ENCODE assay signal across 11 cellular contexts in genomic region chr3:158732856-158733200, GRCh38. TPM values are rescaled to one million over a fixed set of nuclear protein-coding genes. Genes with fewer than 3 reads are reported as not detected.
A peak's percentile ranks its signal among the peaks of the same experiment; 100 is the strongest.
DNase-seq lines count a peak whose midpoint lies in the region; ATAC-seq and TF ChIP-seq lines count a peak whose summit lies in the region.
"Had no signal": no experiment of that assay in that cellular context is flagged by ENCODE, and none has a peak within 500 bp of the region (broad histone marks: within the 10 kb centered on the region; RNA-seq: fewer than 3 reads in every experiment).

No MANE protein-coding gene starts in this region.

- H3K27ac ChIP-seq in esophagus (ENCODE audit: low read depth in 2 of 2, low read length in 1 of 2) (peak overlapping the region; percentile 62 to 71), muscle layer of colon (ENCODE audit: low read depth, low read length) (peak overlapping the region; percentile 65), upper lobe of left lung (peak overlapping the region; percentile 61 to 82 (median 80))

- H3K9me3 ChIP-seq in esophagus (ENCODE audit: control insufficient read depth in 2 of 2, insufficient read depth in 1 of 2, low read depth in 1 of 2, low read length in 1 of 2) (peaks cover 0 to 4% of the 10 kb centered on the region in 2 donors), muscle layer of colon (ENCODE audit: low read length) (no peaks in the 10 kb centered on the region), upper lobe of left lung (peaks cover 0 to 5% (median 2%) of the 10 kb centered on the region in 4 donors)

- no peaks in the 10 kb centered on the region for H3K27me3 ChIP-seq in esophagus (ENCODE audit: control insufficient read depth in 1 of 2, insufficient read depth in 2 of 2, low read length in 2 of 2)
- no peaks in the 10 kb centered on the region for H3K27me3 ChIP-seq in muscle layer of colon (ENCODE audit: control insufficient read depth in 1 of 2, insufficient read depth in 2 of 2, low read length in 2 of 2)
- no peaks in the 10 kb centered on the region for H3K27me3 ChIP-seq in upper lobe of left lung

- H3K4me1 Mint-ChIP-seq in activated T-cell treated with anti-CD3 and anti-CD28 coated beads, Interleukin-2, amount 50 U/mL, for 24 hours (ENCODE audit: low read depth): peaks cover 13% of the 10 kb centered on the region

- peak overlapping the region; percentile 20 for H3K4me3 Mint-ChIP-seq in activated T-cell treated with anti-CD3 and anti-CD28 coated beads, Interleukin-2, amount 50 U/mL, for 24 hours

- peaks cover 11% of the 10 kb centered on the region for H3K27me3 Mint-ChIP-seq in activated T-cell treated with anti-CD3 and anti-CD28 coated beads, Interleukin-2, amount 50 U/mL, for 24 hours

- WGBS in esophagus, 2 donors: 34 to 44% methylated on average over 15 of the region's 15 CpGs
- 70 to 74% methylated on average over 15 of the region's 15 CpGs for WGBS in upper lobe of left lung, 2 donors

- H3K36me3 Mint-ChIP-seq in activated T-cell treated with anti-CD3 and anti-CD28 coated beads, Interleukin-2, amount 50 U/mL, for 24 hours (ENCODE audit: low read depth): no peaks in the 10 kb centered on the region

- H3K36me3 ChIP-seq in esophagus (ENCODE audit: control insufficient read depth in 2 of 2, insufficient read depth in 2 of 2, low read length in 1 of 2): no peaks in the 10 kb centered on the region
- peaks cover 4% of the 10 kb centered on the region for H3K36me3 ChIP-seq in muscle layer of colon (ENCODE audit: insufficient read depth, low read length)
- no peaks in the 10 kb centered on the region for H3K36me3 ChIP-seq in upper lobe of left lung

- H3K9ac ChIP-seq in muscle layer of colon (ENCODE audit: low read length): peak overlapping the region; percentile 37

- TF ChIP-seq EP300 in upper lobe of left lung (IDR thresholded peaks at IDR 0.05): no peak

- H3K4me3 ChIP-seq in esophagus (ENCODE audit: low read depth in 1 of 2, low read length in 2 of 2) (peak overlapping the region; percentile 51 to 61), muscle layer of colon (ENCODE audit: low read depth in 1 of 2, low read length in 2 of 2) (peak overlapping the region; percentile 73 to 84), upper lobe of left lung (peak overlapping the region in 3 of 4 donors; percentile 57 to 69 (median 63))

- ATAC-seq in upper lobe of left lung (ENCODE audit: low FRiP score in 2 of 2): peak in 1 of 2 donors; percentile 8
- ATAC-seq in left lobe of liver: no peak
- ATAC-seq in HG03571 (IDR thresholded peaks at IDR 0.05; ENCODE audit: unreplicated experiment): no peak
- no peak for ATAC-seq in GM18858 (IDR thresholded peaks at IDR 0.05; ENCODE audit: unreplicated experiment)

- no peak for TF ChIP-seq POLR2A in upper lobe of left lung (IDR thresholded peaks at IDR 0.05)

- H3K4me1 ChIP-seq in esophagus (ENCODE audit: control insufficient read depth in 2 of 2, insufficient read depth in 2 of 2, low read length in 1 of 2): no peaks in the 10 kb centered on the region
- H3K4me1 ChIP-seq in muscle layer of colon (ENCODE audit: insufficient read depth, low read length): peaks cover 13% of the 10 kb centered on the region
- H3K4me1 ChIP-seq in upper lobe of left lung: peaks cover 20 to 33% (median 21%) of the 10 kb centered on the region in 4 donors

- peaks cover 11% of the 10 kb centered on the region for H3K9me3 Mint-ChIP-seq in activated T-cell treated with anti-CD3 and anti-CD28 coated beads, Interleukin-2, amount 50 U/mL, for 24 hours

- H3K27ac Mint-ChIP-seq in activated T-cell treated with anti-CD3 and anti-CD28 coated beads, Interleukin-2, amount 50 U/mL, for 24 hours: no peak overlapping the region

- no peak for DNase-seq in activated T-cell treated with anti-CD3 and anti-CD28 coated beads, Interleukin-2, amount 50 U/mL, for 24 hours
- no peak for DNase-seq in activated T-cell treated with anti-CD3 and anti-CD28 coated beads, Interleukin-2, amount 50 U/mL, for 48 hours
- DNase-seq in upper lobe of left lung: peak in 1 of 2 donors; percentile 80
- no peak for DNase-seq in left lobe of liver (ENCODE audit: low spot score)
- DNase-seq: NK-92 treated with Interleukin-12 subunit alpha and Interleukin-12 subunit beta, amount 100 ng/mL, for 24 hours had no signal

- TF ChIP-seq CTCF in upper lobe of left lung (IDR thresholded peaks at IDR 0.05): no peak

RNA-seq across cellular contexts. Expression of gene RARRES1, which starts 0.6 kb away (rescaled TPM):
- 1 to 10 TPM in 1 of 2 donors, under 1 TPM in 1; 0.96 to 3.0 TPM for polyA plus RNA-seq in esophagus
- 10 to 100 TPM in 5 of 6 donors, 1 to 10 TPM in 1; 7.0 to 44.6 (median 27.7) TPM for total RNA-seq in upper lobe of left lung
- total RNA-seq in left lobe of liver: 1.3 TPM
- total RNA-seq: A172, GM12878 had no signal
